8 cellular contexts compared by ENCODE assay signal in genomic region chr3:46089237-46090011, GRCh38.
A peak's percentile ranks its signal among the peaks of the same experiment; 100 is the strongest.
DNase-seq lines count a peak whose midpoint lies in the region; ATAC-seq, FAIRE-seq and TF ChIP-seq lines count a peak whose summit lies in the region.

No MANE protein-coding gene starts in this region.

- CTCF ChIA-PET in CD4-positive, alpha-beta memory T cell (lab: Charles Lee; ENCODE audit: partially characterized antibody), result interaction anchor here (1.1 to 14.8 kb wide), 4 partner anchors 10 to 283 kb away, joined by 3 to 267 read pairs (median 7); partner anchors contain the start of gene CCR5
- CTCF ChIA-PET in Caco-2 (lab: Charles Lee), result interaction anchor here (0.7 to 2.2 kb wide), 2 partner anchors 119 to 121 kb away, joined by 6 to 8 read pairs; partner anchors contain the start of gene CCR1

- H3K27ac Mint-ChIP-seq in CD4-positive, alpha-beta memory T cell, result no peak overlapping the region
- H3K27ac Mint-ChIP-seq in Caco-2 (ENCODE audit: unreplicated experiment), result no peak overlapping the region

- POLR2A ChIA-PET in CD4-positive, alpha-beta memory T cell (lab: Charles Lee; ENCODE audit: partially characterized antibody), result no interaction called here
- POLR2A ChIA-PET in Caco-2 (lab: Charles Lee), result no interaction called here

- in situ Hi-C loops in gastrocnemius medialis (cut with MboI; ENCODE audit: low sequenced_read_pairs in 4 of 4), result loop anchor here in 2 of 4 donors (25.0 kb wide), 2 partner anchors 273 to 327 kb away; partner anchors contain the start of genes CCR2 (in 1 of the 2) and CCR5 (in 1 of the 2)

- no peaks in the 10 kb centered on the region for H3K9me3 ChIP-seq in SJSA1 (replicated peaks)
- H3K9me3 ChIP-seq in gastrocnemius medialis, result no peaks in the 10 kb centered on the region
- no peaks in the 10 kb centered on the region for H3K9me3 ChIP-seq in CD4-positive, alpha-beta memory T cell (ENCODE audit: control insufficient read depth in 1 of 2, low read length in 2 of 2)
- H3K9me3 ChIP-seq in Caco-2, result no peaks in the 10 kb centered on the region
- H3K9me3 ChIP-seq in prostate gland, result no peaks in the 10 kb centered on the region

- no peaks in the 10 kb centered on the region for H3K36me3 Mint-ChIP-seq in CD4-positive, alpha-beta memory T cell
- no peaks in the 10 kb centered on the region for H3K36me3 Mint-ChIP-seq in Caco-2 (ENCODE audit: insufficient read depth, unreplicated experiment)

- TF ChIP-seq POLR2A in GM12892 (IDR thresholded peaks at IDR 0.05; ENCODE audit: low read depth, low read length) (no peak), gastrocnemius medialis (IDR thresholded peaks at IDR 0.05) (no peak), prostate gland (IDR thresholded peaks at IDR 0.05) (no peak)

- H3K27me3 ChIP-seq in SJSA1 (replicated peaks) (no peaks in the 10 kb centered on the region), foreskin keratinocyte (no peaks in the 10 kb centered on the region), gastrocnemius medialis (no peaks in the 10 kb centered on the region), Caco-2 (replicated peaks; ENCODE audit: control insufficient read depth, insufficient read depth, low read length) (no peaks in the 10 kb centered on the region), prostate gland (replicated peaks; ENCODE audit: insufficient read depth) (no peaks in the 10 kb centered on the region)
- no peaks in the 10 kb centered on the region for H3K27me3 ChIP-seq in CD4-positive, alpha-beta memory T cell (ENCODE audit: insufficient read depth, low read length)

- intact Hi-C loops in gastrocnemius medialis (cut with DNase I; ENCODE audit: low total_unique reads), result loop anchor here (10.0 kb wide), 1 partner anchor 285 kb away; the partner anchor contains the start of gene CCR5
- intact Hi-C loops in CD4-positive, alpha-beta memory T cell (cut with micrococcal nuclease), result loop anchor here (10.0 kb wide), 1 partner anchor 195 kb away; no protein-coding TSS in a partner anchor
- intact Hi-C loops in Caco-2 (cut with micrococcal nuclease; ENCODE audit: unreplicated experiment), result no loop called here
- intact Hi-C loops in prostate gland (cut with DNase I), result loop anchor here (5.0 kb wide), 1 partner anchor 353 kb away; no protein-coding TSS in a partner anchor

- peak; percentile 96 for FAIRE-seq in GM12892 (lab: Jason Lieb, UNC)

- peak; percentile 33 for ATAC-seq in HG02623 (IDR thresholded peaks at IDR 0.05; ENCODE audit: unreplicated experiment)
- ATAC-seq in foreskin keratinocyte, result peak; percentile 81
- peak; percentile 40 to 63 for ATAC-seq in gastrocnemius medialis

- peaks cover 9% of the 10 kb centered on the region for H3K4me1 ChIP-seq in SJSA1 (replicated peaks)
- no peaks in the 10 kb centered on the region for H3K4me1 ChIP-seq in foreskin keratinocyte
- no peaks in the 10 kb centered on the region for H3K4me1 ChIP-seq in gastrocnemius medialis
- peaks cover 6% of the 10 kb centered on the region for H3K4me1 ChIP-seq in CD4-positive, alpha-beta memory T cell (ENCODE audit: insufficient read depth, low read length)
- peaks cover 12% of the 10 kb centered on the region; the same call in 1 of the 2 replicates for H3K4me1 ChIP-seq in Caco-2
- H3K4me1 ChIP-seq in prostate gland (replicated peaks), result no peaks in the 10 kb centered on the region

- H3K27me3 Mint-ChIP-seq in CD4-positive, alpha-beta memory T cell, result no peaks in the 10 kb centered on the region
- no peaks in the 10 kb centered on the region for H3K27me3 Mint-ChIP-seq in Caco-2 (ENCODE audit: insufficient read depth, unreplicated experiment)

- H3K36me3 ChIP-seq in SJSA1 (no peaks in the 10 kb centered on the region), gastrocnemius medialis (no peaks in the 10 kb centered on the region), Caco-2 (ENCODE audit: control insufficient read depth, insufficient read depth, low read length) (no peaks in the 10 kb centered on the region), prostate gland (no peaks in the 10 kb centered on the region)
- no peaks in the 10 kb centered on the region for H3K36me3 ChIP-seq in CD4-positive, alpha-beta memory T cell (ENCODE audit: insufficient read depth, low read length)

- H3K9me3 Mint-ChIP-seq in CD4-positive, alpha-beta memory T cell, result no peaks in the 10 kb centered on the region
- H3K9me3 Mint-ChIP-seq in Caco-2 (ENCODE audit: unreplicated experiment), result no peaks in the 10 kb centered on the region

- TF ChIP-seq CTCF in foreskin keratinocyte (conservative IDR thresholded peaks at IDR 0.05) (no peak), gastrocnemius medialis (IDR thresholded peaks at IDR 0.05 in 4 of 5, conservative IDR thresholded peaks at IDR 0.05 in 1 of 5) (no peak), Caco-2 (IDR thresholded peaks at IDR 0.05; ENCODE audit: insufficient read depth in 1 of 2, low read depth in 1 of 2, low read length in 1 of 2, severe bottlenecking in 1 of 2, unreplicated experiment in 1 of 2) (no peak), prostate gland (IDR thresholded peaks at IDR 0.05) (no peak)

- peaks cover 3 to 7% (median 3%) of the 10 kb centered on the region in 4 donors for H3K4me1 Mint-ChIP-seq in CD4-positive, alpha-beta memory T cell
- peaks cover 21% of the 10 kb centered on the region for H3K4me1 Mint-ChIP-seq in Caco-2 (ENCODE audit: low read depth, unreplicated experiment)

- H3K4me3 Mint-ChIP-seq in CD4-positive, alpha-beta memory T cell, result no peak overlapping the region
- H3K4me3 Mint-ChIP-seq in Caco-2 (ENCODE audit: unreplicated experiment), result no peak overlapping the region

- no TSS peak for BruUV-seq in Caco-2 (replicated peaks; lab: Mats Ljungman, UMichigan)

- H3K4me3 ChIP-seq in SJSA1 (no peak overlapping the region), gastrocnemius medialis (no peak overlapping the region), Caco-2 (ENCODE audit: low read depth, low read length) (no peak overlapping the region), prostate gland (no peak overlapping the region)
- H3K4me3 ChIP-seq in CD4-positive, alpha-beta memory T cell (ENCODE audit: low read length in 2 of 2), result no peak overlapping the region

- H3K27ac ChIP-seq in SJSA1, result no peak overlapping the region
- peak overlapping the region; percentile 52 for H3K27ac ChIP-seq in foreskin keratinocyte
- peak overlapping the region in 1 of 4 donors; percentile 42 for H3K27ac ChIP-seq in gastrocnemius medialis
- H3K27ac ChIP-seq in CD4-positive, alpha-beta memory T cell (ENCODE audit: low read depth, low read length), result no peak overlapping the region
- no peak overlapping the region for H3K27ac ChIP-seq in prostate gland

- no peak for DNase-seq in GM12892 (ENCODE audit: insufficient read length)
- DNase-seq in SJSA1 (ENCODE audit: low read depth in 1 of 2, low spot score in 2 of 2), result peak; percentile 14 to 52
- peak in 1 of 2 donors; percentile 75 for DNase-seq in foreskin keratinocyte
- peak; percentile 41 to 54 for DNase-seq in gastrocnemius medialis
- no peak for DNase-seq in CD4-positive, alpha-beta memory T cell
- DNase-seq in Caco-2, result no peak
- no peak for DNase-seq in prostate gland (ENCODE audit: low spot score)

- 86% methylated on average over 5 of the region's 5 CpGs for WGBS in prostate gland

Comparison
In these comparisons a context has a peak if more than half of its experiments do, and no peak if none do; other contexts are left out.
1. DNase-seq: peak in SJSA1 (2 of 2) and gastrocnemius medialis (2 of 2); none in GM12892 (single experiment), CD4-positive, alpha-beta memory T cell (0 of 5), Caco-2 (0 of 2) and prostate gland (single experiment).
2. Peak in every context shown above with its lines, with median percentiles within 50 percentile points of each other: ATAC-seq.